In the genomic region with DNA sequence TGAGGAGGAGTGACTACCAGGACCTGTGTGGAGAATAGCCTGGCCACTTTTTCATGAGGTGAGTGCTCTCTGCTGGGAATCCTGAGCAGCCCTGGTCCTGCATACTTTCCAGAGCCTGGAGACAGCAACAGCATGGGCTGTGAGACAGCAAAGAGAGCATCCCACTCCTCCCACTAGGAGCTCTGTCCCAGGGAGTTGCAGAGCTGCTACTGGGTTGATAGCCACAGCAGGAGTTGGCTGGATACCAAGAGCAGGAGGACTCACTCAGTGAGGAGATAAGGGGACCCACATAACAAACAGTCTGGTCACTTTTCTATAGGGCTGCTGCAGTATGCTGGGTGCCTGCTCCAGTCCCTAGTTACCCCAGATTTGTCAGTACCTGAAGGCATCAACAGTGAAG, we compare ENCODE assay signal across 16 cellular contexts.
DNase-seq lines count a peak whose midpoint lies in the region; ATAC-seq and TF ChIP-seq lines count a peak whose summit lies in the region.
"Had no signal": no experiment of that assay in that cellular context is flagged by ENCODE, and none has a peak within 500 bp of the region (broad histone marks: within the 10 kb centered on the region; RNA-seq: fewer than 3 reads in every experiment).

No MANE protein-coding gene starts in this region.

- intact Hi-C loops in testis (cut with DNase I; ENCODE audit: low total_unique reads): no loop called here
- intact Hi-C loops in CD8-positive, alpha-beta T cell (cut with DNase I, micrococcal nuclease): no loop called here

- no peaks in the 10 kb centered on the region for H3K27me3 Mint-ChIP-seq in CD8-positive, alpha-beta T cell (ENCODE audit: low read depth)
- H3K27me3 Mint-ChIP-seq: CD8-positive, alpha-beta memory T cell had no signal

- no peaks in the 10 kb centered on the region for H3K36me3 Mint-ChIP-seq in CD8-positive, alpha-beta T cell
- H3K36me3 Mint-ChIP-seq: CD8-positive, alpha-beta memory T cell had no signal

- H3K27ac Mint-ChIP-seq in CD8-positive, alpha-beta T cell: no peak overlapping the region
- H3K27ac Mint-ChIP-seq: CD8-positive, alpha-beta memory T cell had no signal

- CTCF ChIA-PET in CD8-positive, alpha-beta T cell (lab: Charles Lee): no interaction called here

- H3K4me3 ChIP-seq in testis: no peak overlapping the region
- no peak overlapping the region for H3K4me3 ChIP-seq in CD8-positive, alpha-beta T cell (ENCODE audit: low read depth, low read length)
- H3K4me3 ChIP-seq: BLaER1 treated with 17β-estradiol and CSF1 and Interleukin-3, amounts not matched to agents 10 nM and 100 nM; GM23248; HAP-1 had no signal

- H3K4me1 Mint-ChIP-seq in CD8-positive, alpha-beta T cell (ENCODE audit: low read depth): no peaks in the 10 kb centered on the region
- H3K4me1 Mint-ChIP-seq: CD8-positive, alpha-beta memory T cell had no signal

- ATAC-seq in CD8-positive, alpha-beta T cell: no peak

- H3K27ac ChIP-seq in testis: no peak overlapping the region
- H3K27ac ChIP-seq in CD8-positive, alpha-beta T cell (ENCODE audit: low read depth, low read length): no peak overlapping the region
- H3K27ac ChIP-seq: BLaER1 treated with 17β-estradiol and CSF1 and Interleukin-3, amounts not matched to agents 10 nM and 100 nM; GM23248 had no signal

- no peaks in the 10 kb centered on the region for H3K9me3 ChIP-seq in testis
- H3K9me3 ChIP-seq in CD8-positive, alpha-beta T cell (ENCODE audit: low read length): no peaks in the 10 kb centered on the region

- POLR2A ChIA-PET in CD8-positive, alpha-beta T cell (lab: Charles Lee): no interaction called here

- H3K36me3 ChIP-seq in testis (ENCODE audit: low read depth, missing control alignments): no peaks in the 10 kb centered on the region
- no peaks in the 10 kb centered on the region for H3K36me3 ChIP-seq in CD8-positive, alpha-beta T cell (ENCODE audit: insufficient read depth, low read length)
- H3K36me3 ChIP-seq: BLaER1 treated with 17β-estradiol and CSF1 and Interleukin-3, amounts not matched to agents 10 nM and 100 nM; HAP-1 had no signal

- TF ChIP-seq CTCF in testis (IDR thresholded peaks at IDR 0.05): no peak
- TF ChIP-seq CTCF in CD8-positive, alpha-beta T cell (IDR thresholded peaks at IDR 0.05): no peak

- TF ChIP-seq POLR2A in testis (IDR thresholded peaks at IDR 0.05): no peak

- no peaks in the 10 kb centered on the region for H3K27me3 ChIP-seq in testis
- no peaks in the 10 kb centered on the region for H3K27me3 ChIP-seq in CD8-positive, alpha-beta T cell (ENCODE audit: insufficient read depth, low read length)
- H3K27me3 ChIP-seq: BLaER1 treated with 17β-estradiol and CSF1 and Interleukin-3, amounts not matched to agents 10 nM and 100 nM had no signal

- DNase-seq in NCI-H748 (lab: John Stamatoyannopoulos, UW; ENCODE audit: unreplicated experiment): peak; percentile 9
- no peak for DNase-seq in NCI-H748 treated with DMSO at 0.1 percent for 48 hours (lab: John Stamatoyannopoulos, UW)
- peak; percentile 61 for DNase-seq in NCI-H69 (lab: John Stamatoyannopoulos, UW)
- DNase-seq in iPS-NIHi7 (ENCODE audit: extremely low spot score): peak; percentile 11
- DNase-seq in testis: peak; percentile 83
- no peak for DNase-seq in CD8-positive, alpha-beta T cell
- no peak for DNase-seq in NK-92 treated with Interleukin-12 subunit alpha and Interleukin-12 subunit beta, amount 100 ng/mL, for 24 hours (lab: John Stamatoyannopoulos, UW)
- DNase-seq: 8988T; CD8-positive, alpha-beta memory T cell; COR-L47; DMS153; DMS79; GDM1; GM23248 had no signal

- H3K9me3 Mint-ChIP-seq in CD8-positive, alpha-beta T cell: peaks cover 27% of the 10 kb centered on the region

- no peaks in the 10 kb centered on the region for H3K4me1 ChIP-seq in testis
- no peaks in the 10 kb centered on the region for H3K4me1 ChIP-seq in CD8-positive, alpha-beta T cell (ENCODE audit: insufficient read depth, low read length)
- H3K4me1 ChIP-seq: BLaER1 treated with 17β-estradiol and CSF1 and Interleukin-3, amounts not matched to agents 10 nM and 100 nM; HAP-1 had no signal

- H3K4me3 Mint-ChIP-seq in CD8-positive, alpha-beta T cell: no peak overlapping the region
- H3K4me3 Mint-ChIP-seq: CD8-positive, alpha-beta memory T cell had no signal

Comparison
In these comparisons a context has a peak if more than half of its experiments do, and no peak if none do; other contexts are left out.
1. DNase-seq: peak in NCI-H748 (single experiment), NCI-H69 (single experiment), iPS-NIHi7 (single experiment) and testis (single experiment); none in NCI-H748 treated with DMSO at 0.1 percent for 48 hours (single experiment), CD8-positive, alpha-beta T cell (0 of 7) and NK-92 treated with Interleukin-12 subunit alpha and Interleukin-12 subunit beta, amount 100 ng/mL, for 24 hours (single experiment).